In the genomic region with DNA sequence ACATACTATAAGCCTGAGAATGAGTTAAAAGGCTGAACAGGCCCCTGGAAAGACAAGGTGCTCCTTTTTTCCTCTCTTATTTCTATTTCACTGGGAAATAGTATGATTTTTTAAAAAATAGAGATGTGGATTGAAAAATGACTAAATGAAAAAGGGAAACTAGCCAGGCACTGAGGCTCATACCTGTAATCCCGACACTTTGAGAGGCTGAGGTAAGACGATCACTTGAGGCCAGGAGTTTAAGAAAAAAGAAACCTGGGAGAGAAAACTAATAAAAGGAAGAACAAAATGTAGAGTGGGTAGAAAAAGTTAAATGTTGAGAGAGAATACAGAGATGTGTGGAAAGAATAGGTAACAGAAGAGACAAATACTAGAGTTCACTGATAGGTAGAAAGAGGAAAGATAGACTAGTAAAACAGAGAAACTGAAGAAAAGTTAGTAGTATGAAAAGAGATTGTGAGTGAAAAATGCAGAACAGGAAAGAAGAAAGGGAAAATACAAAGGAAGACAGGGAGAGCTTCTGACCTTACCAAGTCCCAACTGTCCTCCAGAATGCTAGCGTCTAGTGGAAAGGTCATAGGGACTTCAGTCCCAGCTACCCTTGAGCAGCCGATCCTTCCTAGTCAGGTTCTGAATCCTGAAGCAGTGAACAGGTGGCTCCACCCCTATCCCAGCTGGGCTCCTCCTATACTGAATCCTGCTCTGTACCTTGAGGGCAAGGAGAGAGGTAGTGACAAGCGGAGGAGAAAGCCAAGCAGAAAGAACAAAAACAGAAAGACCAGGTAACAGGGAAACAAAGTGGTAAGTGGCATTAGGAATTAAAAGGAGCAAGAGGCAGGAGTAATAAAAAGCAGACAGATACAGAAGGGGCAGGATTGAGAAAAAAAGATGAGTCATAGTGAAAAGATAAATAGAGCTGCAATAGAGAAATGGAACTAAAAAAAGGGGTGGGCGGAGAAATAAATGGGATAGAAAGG, we compare ENCODE assay signal across 8 cellular contexts. TPM values are rescaled to one million over a fixed set of nuclear protein-coding genes. Genes with fewer than 3 reads are reported as not detected.
A peak's percentile ranks its signal among the peaks of the same experiment; 100 is the strongest.
DNase-seq lines count a peak whose midpoint lies in the region; ATAC-seq and TF ChIP-seq lines count a peak whose summit lies in the region.

No MANE protein-coding gene starts in this region.

- BruUV-seq in PC-3 (replicated peaks; lab: Mats Ljungman, UMichigan) = no TSS peak

- no CpG with 5 or more reads among the region's 6 CpGs for WGBS in trophoblast cell (ENCODE audit: extremely low coverage, insufficient coverage, insufficient read length)

- H3K27me3 ChIP-seq in PC-3 (ENCODE audit: low read length) = no peaks in the 10 kb centered on the region
- no peaks in the 10 kb centered on the region for H3K27me3 ChIP-seq in fibroblast of lung (ENCODE audit: control insufficient read depth, insufficient read depth, low read length)
- no peaks in the 10 kb centered on the region for H3K27me3 ChIP-seq in trophoblast cell (ENCODE audit: insufficient read depth, low read length)
- H3K27me3 ChIP-seq in BE2C = no peaks in the 10 kb centered on the region
- H3K27me3 ChIP-seq in HAP-1 (ENCODE audit: low read depth) = no peaks in the 10 kb centered on the region

- H3K18ac ChIP-seq in trophoblast cell (ENCODE audit: low read length) = no peak overlapping the region

- H3K79me2 ChIP-seq in PC-3 (ENCODE audit: low read length) = no peaks in the 10 kb centered on the region
- no peaks in the 10 kb centered on the region for H3K79me2 ChIP-seq in fibroblast of lung (ENCODE audit: control insufficient read depth, insufficient read depth, low read length)
- no peaks in the 10 kb centered on the region for H3K79me2 ChIP-seq in trophoblast cell (ENCODE audit: control insufficient read depth, insufficient read depth, low read length, poor library complexity)

- no peak overlapping the region for H2BK12ac ChIP-seq in trophoblast cell (ENCODE audit: low read length)

- peak; percentile 70 for ATAC-seq in PC-3

- no peak overlapping the region for H4K12ac ChIP-seq in trophoblast cell (ENCODE audit: low read depth, low read length)

- no peaks in the 10 kb centered on the region for H3F3A ChIP-seq in PC-3 (ENCODE audit: low read length, unreplicated experiment)

- in situ Hi-C loops in HAP-1 (cut with MboI; ENCODE audit: low sequenced_read_pairs) = no loop called here

- peak; percentile 59 for DNase-seq in NCI-H2107 treated with DMSO at 0.1 percent for 48 hours (lab: John Stamatoyannopoulos, UW; ENCODE audit: unreplicated experiment)
- no peak for DNase-seq in NCI-H2107 (lab: John Stamatoyannopoulos, UW)
- DNase-seq in PC-3 = peak; percentile 47
- DNase-seq in fibroblast of lung (ENCODE audit: low read depth in 2 of 2) = peak; percentile 13 to 17
- peak; percentile 13 to 38 for DNase-seq in trophoblast cell
- DNase-seq in activated CD8-positive, alpha-beta memory T cell treated with anti-CD3 and anti-CD28 coated beads, Interleukin-2, amount 50 U/mL, for 4 hours = no peak
- DNase-seq in BE2C = no peak
- DNase-seq in HAP-1 (ENCODE audit: low spot score in 2 of 2) = no peak

- no peak overlapping the region for H3K9ac ChIP-seq in PC-3 (ENCODE audit: low read length)
- no peak overlapping the region for H3K9ac ChIP-seq in fibroblast of lung (ENCODE audit: insufficient read depth, low read length)
- H3K9ac ChIP-seq in trophoblast cell (ENCODE audit: low read length) = peak overlapping the region; percentile 58

- H4K91ac ChIP-seq in trophoblast cell (ENCODE audit: low read depth, low read length) = no peak overlapping the region

- H3K79me1 ChIP-seq in trophoblast cell (ENCODE audit: low read length) = no peaks in the 10 kb centered on the region

- POLR2A ChIA-PET in PC-3 (lab: Charles Lee; ENCODE audit: unreplicated experiment) = interaction anchor here (0.6 kb wide), 1 partner anchor 18 kb away, joined by 4 read pairs; no protein-coding TSS in a partner anchor

- peak overlapping the region; percentile 66 for H3K4me2 ChIP-seq in PC-3 (ENCODE audit: low read length)
- no peak overlapping the region for H3K4me2 ChIP-seq in fibroblast of lung (ENCODE audit: extremely low read depth, insufficient read depth, low read length)
- H3K4me2 ChIP-seq in trophoblast cell (ENCODE audit: low read length) = peak overlapping the region; percentile 4

- intact Hi-C loops in PC-3 (cut with micrococcal nuclease) = no loop called here

- TF ChIP-seq CTCF in PC-3 (conservative IDR thresholded peaks at IDR 0.05; ENCODE audit: low read depth, low read length) (no peak), fibroblast of lung (conservative IDR thresholded peaks at IDR 0.05 in 1 of 2, IDR thresholded peaks at IDR 0.05 in 1 of 2; ENCODE audit: low read depth in 1 of 2, low read length in 2 of 2) (no peak), BE2C (IDR thresholded peaks at IDR 0.05; ENCODE audit: low read depth, low read length) (no peak)

- H3K9me3 ChIP-seq in PC-3 (ENCODE audit: low read length) (no peaks in the 10 kb centered on the region), fibroblast of lung (ENCODE audit: control insufficient read depth, insufficient read depth, low read depth, low read length) (no peaks in the 10 kb centered on the region), trophoblast cell (ENCODE audit: insufficient read depth, low read depth, low read length) (peaks cover 3% of the 10 kb centered on the region), BE2C (no peaks in the 10 kb centered on the region), HAP-1 (no peaks in the 10 kb centered on the region)

- H3K9me2 ChIP-seq in PC-3 (replicated peaks; ENCODE audit: low read length) = no peaks in the 10 kb centered on the region

- H3K27ac ChIP-seq in PC-3 (ENCODE audit: low read length) (no peak overlapping the region), fibroblast of lung (ENCODE audit: insufficient read depth, low read length) (no peak overlapping the region), trophoblast cell (ENCODE audit: low read depth, low read length) (no peak overlapping the region)

- no peak overlapping the region for H2AK5ac ChIP-seq in trophoblast cell (ENCODE audit: low read length)

- H2BK5ac ChIP-seq in trophoblast cell (ENCODE audit: low read depth, low read length, poor library complexity) = no peak overlapping the region

- no peak overlapping the region for H3K23ac ChIP-seq in trophoblast cell (ENCODE audit: low read length)

- H3K4me1 ChIP-seq in PC-3 (ENCODE audit: insufficient read depth, low read length) (peaks cover 10% of the 10 kb centered on the region), fibroblast of lung (ENCODE audit: control insufficient read depth, extremely low read depth, insufficient read depth, low read length) (peaks cover 5% of the 10 kb centered on the region), trophoblast cell (ENCODE audit: control insufficient read depth in 1 of 2, insufficient read depth in 2 of 2, low read length in 2 of 2) (no peaks in the 10 kb centered on the region), BE2C (no peaks in the 10 kb centered on the region), HAP-1 (no peaks in the 10 kb centered on the region; the same call in 1 of the 2 replicates)

- CTCF ChIA-PET in PC-3 (lab: Charles Lee) = no interaction called here

- H4K8ac ChIP-seq in trophoblast cell (ENCODE audit: low read depth, low read length) = no peak overlapping the region

- peak overlapping the region; percentile 56 for H2AFZ ChIP-seq in PC-3 (ENCODE audit: low read length)
- peak overlapping the region; percentile 36 for H2AFZ ChIP-seq in fibroblast of lung (ENCODE audit: low read length)
- no peak overlapping the region for H2AFZ ChIP-seq in trophoblast cell (ENCODE audit: insufficient read depth, low read length, poor library complexity)

- no peaks in the 10 kb centered on the region for H3K36me3 ChIP-seq in PC-3 (ENCODE audit: low read depth, low read length)
- H3K36me3 ChIP-seq in fibroblast of lung (ENCODE audit: control insufficient read depth, insufficient read depth, low read length) = no peaks in the 10 kb centered on the region
- H3K36me3 ChIP-seq in trophoblast cell (ENCODE audit: control insufficient read depth in 1 of 2, insufficient read depth in 2 of 2, low read length in 2 of 2) = peaks cover 0 to 1% of the 10 kb centered on the region in 2 experiments
- no peaks in the 10 kb centered on the region; the same call in 1 of the 2 replicates for H3K36me3 ChIP-seq in BE2C
- H3K36me3 ChIP-seq in HAP-1 (replicated peaks) = no peaks in the 10 kb centered on the region

- peak overlapping the region; percentile 26; the same call in 1 of the 2 replicates for H3K4me3 ChIP-seq in PC-3 (ENCODE audit: low read length)
- no peak overlapping the region for H3K4me3 ChIP-seq in fibroblast of lung (replicated peaks in 1 of 4; ENCODE audit: control extremely low read depth in 1 of 4, insufficient read depth in 1 of 4, low read depth in 3 of 4, low read length in 4 of 4)
- H3K4me3 ChIP-seq in trophoblast cell (ENCODE audit: low read depth, low read length) = no peak overlapping the region
- no peak overlapping the region for H3K4me3 ChIP-seq in BE2C (ENCODE audit: low read depth, low read length)
- no peak overlapping the region for H3K4me3 ChIP-seq in HAP-1

- H4K20me1 ChIP-seq in PC-3 (ENCODE audit: low read length) (no peaks in the 10 kb centered on the region), fibroblast of lung (ENCODE audit: control insufficient read depth, extremely low read depth, insufficient read depth, low read length) (no peaks in the 10 kb centered on the region)

- no peak overlapping the region for H3K14ac ChIP-seq in trophoblast cell (ENCODE audit: low read length)

- no peak overlapping the region for H3K4ac ChIP-seq in trophoblast cell (ENCODE audit: low read depth, low read length)

- no peak overlapping the region for H2BK120ac ChIP-seq in trophoblast cell (ENCODE audit: insufficient read depth, low read length, poor library complexity)

RNA-seq across cellular contexts. Expression of gene TMEM116, which starts 7.3 kb away (rescaled TPM):
- total RNA-seq in PC-3 (2014; rRNA removed) (4.4 and 5.6 TPM in 2 replicates), fibroblast of lung (12.3 and 21.8 TPM in 2 replicates)
- 7.8 and 8.7 TPM in 2 replicates for polyA plus RNA-seq in fibroblast of lung
- 4.5 and 5.2 TPM in 2 replicates for polyA plus RNA-seq in fibroblast of lung (2012)
- 5.1 and 7.5 TPM in 2 replicates for polyA minus RNA-seq in fibroblast of lung (ENCODE audit: low replicate concordance)
- 6.0 and 6.2 TPM in 2 replicates for polyA plus RNA-seq in trophoblast cell (2013)
- polyA plus RNA-seq in BE2C (2012; ENCODE audit: insufficient read depth, insufficient read length, low read depth) = 3.9 TPM

RNA-seq across cellular contexts. Expression of gene ERP29, which starts 7.5 kb away (rescaled TPM):
- total RNA-seq in PC-3 (2014; rRNA removed) (90.2 and 97.2 TPM in 2 replicates), fibroblast of lung (127 and 128 TPM in 2 replicates)
- 110 and 125 TPM in 2 replicates for polyA plus RNA-seq in fibroblast of lung
- 132 and 134 TPM in 2 replicates for polyA plus RNA-seq in fibroblast of lung (2012)
- polyA minus RNA-seq in fibroblast of lung (ENCODE audit: low replicate concordance) = 13.6 and 22.3 TPM in 2 replicates
- 141 and 146 TPM in 2 replicates for polyA plus RNA-seq in trophoblast cell (2013)
- 197 TPM for polyA plus RNA-seq in BE2C (2012; ENCODE audit: insufficient read depth, insufficient read length, low read depth)

Comparison
In these comparisons a context has a peak if more than half of its experiments do, and no peak if none do; other contexts are left out.
1. DNase-seq: peak in NCI-H2107 treated with DMSO at 0.1 percent for 48 hours (single experiment), PC-3 (single experiment), fibroblast of lung (2 of 2) and trophoblast cell (2 of 2); none in NCI-H2107 (single experiment), activated CD8-positive, alpha-beta memory T cell treated with anti-CD3 and anti-CD28 coated beads, Interleukin-2, amount 50 U/mL, for 4 hours (single experiment), BE2C (single experiment) and HAP-1 (0 of 2).